Comparison of ENCODE assay signal across 19 cellular contexts in genomic region chr3:74267126-74267525, GRCh38.
"Had no signal": no experiment of that assay in that cellular context is flagged by ENCODE, and none has a peak within 500 bp of the region (broad histone marks: within the 10 kb centered on the region; RNA-seq: fewer than 3 reads in every experiment).

No MANE protein-coding gene starts in this region.

- H3K27ac ChIP-seq: brain microvascular endothelial cell, esophagus muscularis mucosa, gastroesophageal sphincter, heart left ventricle, left ventricle myocardium inferior, prostate gland, skin epidermis, stomach had no signal

- H3K4me1 Mint-ChIP-seq: activated CD4-positive, alpha-beta T cell treated with anti-CD3 and anti-CD28 coated beads, Interleukin-2, amount 10 ng/mL, durations not matched to agents 24 days and 14 days; naive thymus-derived CD4-positive, alpha-beta T cell had no signal

- H3K4me1 ChIP-seq: esophagus muscularis mucosa, gastroesophageal sphincter, heart left ventricle, left ventricle myocardium inferior, prostate gland, stomach had no signal

- H3K9me3 Mint-ChIP-seq: activated CD4-positive, alpha-beta T cell treated with anti-CD3 and anti-CD28 coated beads, Interleukin-2, amount 10 ng/mL, durations not matched to agents 24 days and 14 days; activated naive CD4-positive, alpha-beta T cell treated with anti-CD3 and anti-CD28 coated beads for 36 hours; type B pancreatic cell had no signal

- H3K36me3 ChIP-seq: brain microvascular endothelial cell, esophagus muscularis mucosa, gastroesophageal sphincter, heart left ventricle, left ventricle myocardium inferior, prostate gland, stomach had no signal

- H3K4me3 ChIP-seq: esophagus muscularis mucosa, gastroesophageal sphincter, heart left ventricle, left ventricle myocardium inferior, mucosa of descending colon, prostate gland, skin epidermis, stomach had no signal

- H3K4me3 Mint-ChIP-seq: activated CD4-positive, alpha-beta T cell treated with anti-CD3 and anti-CD28 coated beads, Interleukin-2, amount 10 ng/mL, durations not matched to agents 24 days and 14 days; activated CD8-positive, alpha-beta T cell treated with anti-CD3 and anti-CD28 coated beads for 36 hours; activated naive CD4-positive, alpha-beta T cell treated with anti-CD3 and anti-CD28 coated beads for 36 hours; activated T-cell treated with anti-CD3 and anti-CD28 coated beads, Interleukin-2, amount 50 U/mL, for 24 hours; naive thymus-derived CD4-positive, alpha-beta T cell; T-helper 1 cell treated with Interleukin-12 subunit alpha and Interleukin-12 subunit beta and Interleukin-4 antibody, amounts not matched to agents 30 μg/mL and 1 μg/mL, for 36 hours; type B pancreatic cell had no signal

- H3K27me3 Mint-ChIP-seq: activated CD4-positive, alpha-beta T cell treated with anti-CD3 and anti-CD28 coated beads, Interleukin-2, amount 10 ng/mL, durations not matched to agents 24 days and 14 days; activated CD8-positive, alpha-beta T cell treated with anti-CD3 and anti-CD28 coated beads for 36 hours; activated T-cell treated with anti-CD3 and anti-CD28 coated beads, Interleukin-2, amount 50 U/mL, for 24 hours had no signal

- ATAC-seq: activated CD8-positive, alpha-beta T cell treated with anti-CD3 and anti-CD28 coated beads for 36 hours; gastroesophageal sphincter; naive thymus-derived CD4-positive, alpha-beta T cell; right cardiac atrium had no signal

- DNase-seq: activated T-cell treated with anti-CD3 and anti-CD28 coated beads, Interleukin-2, amount 50 U/mL, for 24 hours; effector CD4-positive, alpha-beta T cell; left ventricle myocardium inferior; naive thymus-derived CD4-positive, alpha-beta T cell; stimulated activated CD4-positive, alpha-beta T cell treated with anti-CD3 and anti-CD28 coated beads, Interleukin-4, amount 100 ng/mL, for 1 hour; stomach had no signal

- H3K27me3 ChIP-seq: brain microvascular endothelial cell, esophagus muscularis mucosa, gastroesophageal sphincter, stomach had no signal

- H3K9me3 ChIP-seq: esophagus muscularis mucosa, gastroesophageal sphincter, heart left ventricle, left ventricle myocardium inferior, mucosa of descending colon, prostate gland, stomach had no signal

- H3K36me3 Mint-ChIP-seq: naive thymus-derived CD4-positive, alpha-beta T cell; type B pancreatic cell had no signal

- H3K27ac Mint-ChIP-seq: activated CD4-positive, alpha-beta T cell treated with anti-CD3 and anti-CD28 coated beads, Interleukin-2, amount 10 ng/mL, durations not matched to agents 24 days and 14 days; activated CD8-positive, alpha-beta T cell treated with anti-CD3 and anti-CD28 coated beads for 36 hours; activated naive CD4-positive, alpha-beta T cell treated with anti-CD3 and anti-CD28 coated beads for 36 hours; activated T-cell treated with anti-CD3 and anti-CD28 coated beads, Interleukin-2, amount 50 U/mL, for 24 hours; naive thymus-derived CD4-positive, alpha-beta T cell; T-helper 1 cell treated with Interleukin-12 subunit alpha and Interleukin-12 subunit beta and Interleukin-4 antibody, amounts not matched to agents 30 μg/mL and 1 μg/mL, for 36 hours; type B pancreatic cell had no signal
